Comparison of ENCODE assay signal across 9 cellular contexts in the genomic region with DNA sequence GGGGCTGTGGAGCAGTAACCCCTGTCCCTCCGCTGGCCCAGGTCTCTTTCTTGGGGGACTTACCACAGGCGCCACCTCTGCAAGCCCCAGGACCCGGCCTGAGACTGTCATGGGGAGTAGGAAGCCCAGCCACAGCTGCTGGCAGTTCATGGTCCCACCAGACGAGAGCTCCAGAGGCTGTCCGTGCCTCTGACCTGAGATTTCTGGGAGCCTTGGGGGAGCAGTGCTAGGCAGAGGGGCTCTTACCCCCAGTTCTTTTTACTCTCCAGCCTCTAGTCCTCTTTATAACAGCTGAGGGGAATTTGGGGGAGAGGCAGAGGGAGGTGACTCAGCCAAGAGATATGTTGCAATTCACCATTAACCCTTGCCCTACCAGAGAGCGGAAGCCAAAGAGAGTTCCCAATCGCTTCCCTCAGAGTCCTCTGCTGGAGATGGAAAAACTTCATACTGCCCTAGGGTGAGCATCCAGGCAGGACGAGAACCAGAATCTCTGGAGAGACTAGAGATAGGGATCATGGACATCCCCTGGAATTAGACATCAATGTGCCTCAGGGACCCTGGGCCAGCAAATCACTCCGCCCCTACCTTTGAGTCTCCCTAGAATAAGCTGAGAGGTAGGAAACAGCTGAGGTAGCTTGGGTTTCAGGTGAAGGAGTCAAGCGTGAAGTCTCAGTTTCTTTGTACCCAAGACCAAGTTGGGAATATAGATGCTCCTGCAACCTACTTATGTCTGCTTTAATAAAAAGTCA. TPM values are rescaled to one million over a fixed set of nuclear protein-coding genes. Genes with fewer than 3 reads are reported as not detected.
A peak's percentile ranks its signal among the peaks of the same experiment; 100 is the strongest.
DNase-seq lines count a peak whose midpoint lies in the region; ATAC-seq and TF ChIP-seq lines count a peak whose summit lies in the region.
"Had no signal": no experiment of that assay in that cellular context is flagged by ENCODE, and none has a peak within 500 bp of the region (broad histone marks: within the 10 kb centered on the region; RNA-seq: fewer than 3 reads in every experiment).

A gene with protein sequence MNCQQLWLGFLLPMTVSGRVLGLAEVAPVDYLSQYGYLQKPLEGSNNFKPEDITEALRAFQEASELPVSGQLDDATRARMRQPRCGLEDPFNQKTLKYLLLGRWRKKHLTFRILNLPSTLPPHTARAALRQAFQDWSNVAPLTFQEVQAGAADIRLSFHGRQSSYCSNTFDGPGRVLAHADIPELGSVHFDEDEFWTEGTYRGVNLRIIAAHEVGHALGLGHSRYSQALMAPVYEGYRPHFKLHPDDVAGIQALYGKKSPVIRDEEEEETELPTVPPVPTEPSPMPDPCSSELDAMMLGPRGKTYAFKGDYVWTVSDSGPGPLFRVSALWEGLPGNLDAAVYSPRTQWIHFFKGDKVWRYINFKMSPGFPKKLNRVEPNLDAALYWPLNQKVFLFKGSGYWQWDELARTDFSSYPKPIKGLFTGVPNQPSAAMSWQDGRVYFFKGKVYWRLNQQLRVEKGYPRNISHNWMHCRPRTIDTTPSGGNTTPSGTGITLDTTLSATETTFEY (minus strand): TSS at position 256 of the 749 bp plus-strand sequence. CDS start 106 bp downstream, at position 150.

- in situ Hi-C loops in brain microvascular endothelial cell (cut with HindIII; ENCODE audit: low pct_ligation_motif_present, low sequenced_read_pairs): no loop called here

- H3K27me3 ChIP-seq in brain microvascular endothelial cell (replicated peaks) (no peaks in the 10 kb centered on the region), tibial artery (no peaks in the 10 kb centered on the region)

- peak within 1 kb of the TSS; percentile 53 for H3K4me3 ChIP-seq in brain microvascular endothelial cell (ENCODE audit: low read depth, low read length)
- H3K4me3 ChIP-seq in tibial artery: peak within 1 kb of the TSS; percentile 44 to 48

- ATAC-seq in left lobe of liver (peak; percentile 54), HG03342 (IDR thresholded peaks at IDR 0.05; ENCODE audit: unreplicated experiment) (no peak), GM21576 (IDR thresholded peaks at IDR 0.05; ENCODE audit: unreplicated experiment) (no peak)

- intact Hi-C loops in tibial artery (cut with DNase I; ENCODE audit: low total_unique reads): no loop called here

- no peaks in the 10 kb centered on the region for H3K9me3 ChIP-seq in tibial artery

- H3K4me1 ChIP-seq in tibial artery: peaks cover 0 to 14% (median 3%) of the 10 kb centered on the region in 4 donors

- TF ChIP-seq CTCF in brain microvascular endothelial cell (IDR thresholded peaks at IDR 0.05; ENCODE audit: low read depth, low read length, missing control alignments): peak; percentile 23
- no peak for TF ChIP-seq CTCF in tibial artery (IDR thresholded peaks at IDR 0.05)

- H3K36me3 ChIP-seq in brain microvascular endothelial cell (replicated peaks) (no peaks in the 10 kb centered on the region), tibial artery (no peaks in the 10 kb centered on the region)

- DNase-seq in Kasumi-1 (lab: John Stamatoyannopoulos, UW) (peak; percentile 13 to 31), brain microvascular endothelial cell (peak; percentile 68), left lobe of liver (ENCODE audit: low spot score) (no peak), tibial artery (peak in 1 of 2 donors; percentile 65), HPDE6-E6E7 (ENCODE audit: extremely low spot score) (no peak), medulla oblongata (ENCODE audit: extremely low spot score) (no peak)

- H3K27ac ChIP-seq in brain microvascular endothelial cell (peak within 1 kb of the TSS; percentile 12), tibial artery (peak within 1 kb of the TSS; percentile 54 to 61)
- H3K27ac ChIP-seq: epithelial cell of prostate had no signal

RNA-seq across cellular contexts. Expression of the gene that starts here (rescaled TPM):
- 2.2 TPM for total RNA-seq in left lobe of liver

Comparison
In these comparisons a context has a peak if more than half of its experiments do, and no peak if none do; other contexts are left out.
1. DNase-seq: peak in Kasumi-1 (2 of 2) and brain microvascular endothelial cell (single experiment); none in left lobe of liver (single experiment), HPDE6-E6E7 (single experiment) and medulla oblongata (single experiment).